26 cellular contexts compared by ENCODE assay signal in the genomic region with DNA sequence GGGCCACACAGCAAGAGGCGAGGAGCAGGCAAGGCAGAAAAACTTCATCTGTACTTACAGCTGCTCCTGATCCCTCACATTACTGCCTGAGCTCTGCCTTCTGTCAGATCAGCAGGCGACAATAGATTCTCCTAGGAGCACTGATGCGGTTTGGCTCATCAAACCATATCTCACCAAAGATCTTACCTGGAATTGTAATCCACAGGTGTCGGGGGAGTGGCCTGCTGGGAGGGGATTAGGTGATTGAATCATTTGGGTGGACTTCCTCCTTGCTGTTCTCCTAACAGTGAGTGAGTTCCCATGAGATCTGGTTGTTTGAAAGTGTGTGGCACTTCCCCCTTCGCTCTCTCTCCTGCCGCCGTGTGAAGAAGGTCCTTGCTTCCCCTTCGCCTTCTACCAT.
DNase-seq lines count a peak whose midpoint lies in the region; ATAC-seq and TF ChIP-seq lines count a peak whose summit lies in the region.
"Had no signal": no experiment of that assay in that cellular context is flagged by ENCODE, and none has a peak within 500 bp of the region (broad histone marks: within the 10 kb centered on the region; RNA-seq: fewer than 3 reads in every experiment).

No MANE protein-coding gene starts in this region.

- no peaks in the 10 kb centered on the region for H3K36me3 Mint-ChIP-seq in activated CD4-positive, alpha-beta T cell treated with anti-CD3 and anti-CD28 coated beads, Interleukin-2, amount 10 ng/mL, durations not matched to agents 24 days and 14 days (ENCODE audit: low read depth)
- H3K36me3 Mint-ChIP-seq: CD14-positive monocyte; CD4-positive, alpha-beta memory T cell; CD4-positive, CD25-positive, alpha-beta regulatory T cell; CD8-positive, alpha-beta memory T cell had no signal

- no CpG with 5 or more reads among the region's 8 CpGs for WGBS in mesendoderm (ENCODE audit: extremely low coverage, insufficient coverage, low lambda C conversion rate)
- WGBS in neuronal stem cell (ENCODE audit: extremely low coverage in 2 of 2, insufficient read length in 2 of 2, insufficient replicate concordance in 1 of 2), 2 donors, result no CpG with 5 or more reads among the region's 8 CpGs
- WGBS in psoas muscle, 3 donors, result 83 to 89% (median 86%) methylated on average over 8 of the region's 8 CpGs

- no peaks in the 10 kb centered on the region for H3K79me2 ChIP-seq in mesendoderm (ENCODE audit: control insufficient read depth, insufficient read depth, low read length)

- intact Hi-C loops in activated CD4-positive, alpha-beta T cell treated with anti-CD3 and anti-CD28 coated beads, Interleukin-2, amount 10 ng/mL, durations not matched to agents 24 days and 14 days (cut with micrococcal nuclease), result loop anchor here (10.0 kb wide), 1 partner anchor 1609 kb away; a partner anchor contains a TSS
- intact Hi-C loops in psoas muscle (cut with DNase I), result no loop called here

- TF ChIP-seq CTCF in NB4 (IDR thresholded peaks at IDR 0.05; ENCODE audit: low read depth, low read length) (no peak), psoas muscle (IDR thresholded peaks at IDR 0.05) (no peak)

- ATAC-seq in psoas muscle, result no peak
- ATAC-seq: GM12878 had no signal

- no peak overlapping the region for H3K14ac ChIP-seq in neuronal stem cell (ENCODE audit: low read length)

- no peaks in the 10 kb centered on the region for H3K27me3 ChIP-seq in mesendoderm (ENCODE audit: insufficient read depth, low read length, poor library complexity)
- no peaks in the 10 kb centered on the region for H3K27me3 ChIP-seq in neuronal stem cell (ENCODE audit: control insufficient read depth in 3 of 3, insufficient read depth in 3 of 3, low read depth in 1 of 3, low read length in 3 of 3)
- H3K27me3 ChIP-seq in psoas muscle (ENCODE audit: insufficient read depth in 3 of 3, low read length in 2 of 3), result no peaks in the 10 kb centered on the region
- H3K27me3 ChIP-seq: BE2C, BLaER1 had no signal

- H3K4me2 ChIP-seq in mesendoderm (ENCODE audit: low read length) (no peak overlapping the region), neuronal stem cell (ENCODE audit: insufficient read depth, low read length, poor library complexity, severe bottlenecking) (no peak overlapping the region)
- H3K4me2 ChIP-seq: BLaER1 had no signal

- H3K23ac ChIP-seq in mesendoderm (ENCODE audit: low read length) (no peak overlapping the region), neuronal stem cell (ENCODE audit: low read depth, low read length, poor library complexity) (no peak overlapping the region)

- H3K9ac ChIP-seq in mesendoderm (ENCODE audit: low read length), result no peak overlapping the region
- no peak overlapping the region for H3K9ac ChIP-seq in neuronal stem cell (ENCODE audit: low read depth, low read length, poor library complexity)
- H3K9ac ChIP-seq: BLaER1 had no signal

- no peak overlapping the region for H2BK12ac ChIP-seq in neuronal stem cell (ENCODE audit: low read length)

- no peak overlapping the region for H3K4me3 ChIP-seq in NB4 (ENCODE audit: low read depth, low read length)
- H3K4me3 ChIP-seq in mesendoderm (ENCODE audit: low read length), result no peak overlapping the region
- no peak overlapping the region for H3K4me3 ChIP-seq in neuronal stem cell (ENCODE audit: low read length in 2 of 2)
- no peak overlapping the region for H3K4me3 ChIP-seq in psoas muscle
- H3K4me3 ChIP-seq: BLaER1, GM12878 had no signal

- H3K9me3 Mint-ChIP-seq in activated CD4-positive, alpha-beta T cell treated with anti-CD3 and anti-CD28 coated beads, Interleukin-2, amount 10 ng/mL, durations not matched to agents 24 days and 14 days, result no peaks in the 10 kb centered on the region

- no peak overlapping the region for H4K5ac ChIP-seq in mesendoderm (ENCODE audit: low read length)

- H3K27me3 Mint-ChIP-seq in activated CD4-positive, alpha-beta T cell treated with anti-CD3 and anti-CD28 coated beads, Interleukin-2, amount 10 ng/mL, durations not matched to agents 24 days and 14 days, result no peaks in the 10 kb centered on the region
- H3K27me3 Mint-ChIP-seq: CD4-positive, alpha-beta memory T cell; CD4-positive, CD25-positive, alpha-beta regulatory T cell; CD8-positive, alpha-beta memory T cell had no signal

- H3K4me1 Mint-ChIP-seq in activated CD4-positive, alpha-beta T cell treated with anti-CD3 and anti-CD28 coated beads, Interleukin-2, amount 10 ng/mL, durations not matched to agents 24 days and 14 days, result no peaks in the 10 kb centered on the region
- H3K4me1 Mint-ChIP-seq: CD14-positive monocyte; CD8-positive, alpha-beta memory T cell had no signal

- H3K18ac ChIP-seq in mesendoderm (ENCODE audit: low read length) (no peak overlapping the region), neuronal stem cell (ENCODE audit: low read length) (no peak overlapping the region)

- H2BK120ac ChIP-seq in mesendoderm (ENCODE audit: low read depth, low read length), result no peak overlapping the region
- no peak overlapping the region for H2BK120ac ChIP-seq in neuronal stem cell (ENCODE audit: low read depth, low read length)

- no peak for DNase-seq in activated CD4-positive, alpha-beta T cell treated with anti-CD3 and anti-CD28 coated beads, Interleukin-2, amount 10 ng/mL, durations not matched to agents 24 days and 14 days
- DNase-seq in activated CD4-positive, alpha-beta T cell treated with anti-CD3 and anti-CD28 coated beads, Interleukin-2, amount 50 U/mL, for 4 hours, result no peak
- DNase-seq in NB4 (ENCODE audit: low read depth), result peak; percentile 13
- DNase-seq in mesendoderm, result peak; percentile 60
- no peak for DNase-seq in neuronal stem cell (ENCODE audit: low spot score)
- DNase-seq in SKM-1 (lab: John Stamatoyannopoulos, UW; ENCODE audit: unreplicated experiment), result no peak
- no peak for DNase-seq in activated naive CD4-positive, alpha-beta T cell treated with anti-CD3 and anti-CD28 coated beads, Interleukin-2, amount 50 U/mL, for 16 hours
- DNase-seq in psoas muscle, result no peak
- DNase-seq: 8988T; ACHN; BE2C; C1 segment of cervical spinal cord; CD4-positive, alpha-beta memory T cell; CD4-positive, CD25-positive, alpha-beta regulatory T cell; CD8-positive, alpha-beta memory T cell; COR-L47; DMS 273 treated with DMSO at 0.1 percent for 48 hours; DMS153; DMS53; DMS79; DND-41; EL; GDM1 had no signal

- no peaks in the 10 kb centered on the region for H3K4me1 ChIP-seq in mesendoderm (ENCODE audit: control insufficient read depth, low read depth, low read length)
- H3K4me1 ChIP-seq in neuronal stem cell (ENCODE audit: control insufficient read depth in 2 of 2, insufficient read depth in 1 of 2, low read depth in 1 of 2, low read length in 2 of 2), result no peaks in the 10 kb centered on the region
- H3K4me1 ChIP-seq in psoas muscle, result no peaks in the 10 kb centered on the region
- H3K4me1 ChIP-seq: BE2C, BLaER1 had no signal

- H3K9me3 ChIP-seq in neuronal stem cell (replicated peaks in 1 of 2; ENCODE audit: control insufficient read depth in 2 of 2, insufficient read depth in 1 of 2, low read depth in 1 of 2, low read length in 2 of 2), result no peaks in the 10 kb centered on the region
- H3K9me3 ChIP-seq in psoas muscle, result no peaks in the 10 kb centered on the region
- H3K9me3 ChIP-seq: BE2C, BLaER1 had no signal

- H3K79me1 ChIP-seq in mesendoderm (ENCODE audit: low read length) (no peaks in the 10 kb centered on the region), neuronal stem cell (ENCODE audit: low read depth, low read length) (no peaks in the 10 kb centered on the region)

- H3K4me3 Mint-ChIP-seq in activated CD4-positive, alpha-beta T cell treated with anti-CD3 and anti-CD28 coated beads, Interleukin-2, amount 10 ng/mL, durations not matched to agents 24 days and 14 days, result no peak overlapping the region
- H3K4me3 Mint-ChIP-seq: CD14-positive monocyte; CD4-positive, alpha-beta memory T cell; CD4-positive, CD25-positive, alpha-beta regulatory T cell; CD8-positive, alpha-beta memory T cell had no signal

- no peak overlapping the region for H2BK15ac ChIP-seq in mesendoderm (replicated peaks; ENCODE audit: low read depth)
- H2BK15ac ChIP-seq in neuronal stem cell (ENCODE audit: low read length), result no peak overlapping the region

- no peak overlapping the region for H3K4ac ChIP-seq in mesendoderm (ENCODE audit: low read depth, low read length)
- H3K4ac ChIP-seq in neuronal stem cell (ENCODE audit: low read length), result no peak overlapping the region

- H3K36me3 ChIP-seq in mesendoderm (ENCODE audit: control insufficient read depth, insufficient read depth, low read length) (no peaks in the 10 kb centered on the region), neuronal stem cell (replicated peaks in 1 of 2; ENCODE audit: control insufficient read depth in 2 of 2, insufficient read depth in 2 of 2, low read length in 2 of 2) (no peaks in the 10 kb centered on the region), psoas muscle (ENCODE audit: insufficient read depth in 1 of 2, low read depth in 1 of 2) (no peaks in the 10 kb centered on the region)
- H3K36me3 ChIP-seq: BE2C, BLaER1 had no signal

- H4K91ac ChIP-seq in neuronal stem cell (ENCODE audit: low read depth, low read length, poor library complexity), result no peak overlapping the region

- H2BK5ac ChIP-seq in mesendoderm (ENCODE audit: low read length) (no peak overlapping the region), neuronal stem cell (ENCODE audit: low read length) (no peak overlapping the region)

- H3K27ac Mint-ChIP-seq in activated CD4-positive, alpha-beta T cell treated with anti-CD3 and anti-CD28 coated beads, Interleukin-2, amount 10 ng/mL, durations not matched to agents 24 days and 14 days, result peak overlapping the region; percentile 12
- H3K27ac Mint-ChIP-seq: CD14-positive monocyte; CD4-positive, alpha-beta memory T cell; CD4-positive, CD25-positive, alpha-beta regulatory T cell; CD8-positive, alpha-beta memory T cell had no signal

- H4K8ac ChIP-seq in mesendoderm (ENCODE audit: low read depth, low read length), result no peak overlapping the region
- H4K8ac ChIP-seq in neuronal stem cell (ENCODE audit: low read depth, low read length), result peak overlapping the region; percentile 56

- no peak overlapping the region for H3K27ac ChIP-seq in mesendoderm (ENCODE audit: low read depth, low read length)
- H3K27ac ChIP-seq in neuronal stem cell (replicated peaks; ENCODE audit: low read length), result no peak overlapping the region
- no peak overlapping the region for H3K27ac ChIP-seq in psoas muscle
- H3K27ac ChIP-seq: BLaER1 had no signal

- no peak overlapping the region for H2AFZ ChIP-seq in neuronal stem cell (ENCODE audit: low read length)

- TF ChIP-seq POLR2A in NB4 (IDR thresholded peaks at IDR 0.05; ENCODE audit: extremely low read depth, insufficient read length), result no peak

- H3K56ac ChIP-seq in mesendoderm (ENCODE audit: low read length), result no peak overlapping the region

- no peak overlapping the region for H2AK5ac ChIP-seq in mesendoderm (ENCODE audit: low read length)
- H2AK5ac ChIP-seq in neuronal stem cell (ENCODE audit: low read depth, low read length), result no peak overlapping the region

Comparison
In these comparisons a context has a peak if more than half of its experiments do, and no peak if none do; other contexts are left out.
1. DNase-seq: peak in NB4 (single experiment) and mesendoderm (single experiment); none in activated CD4-positive, alpha-beta T cell treated with anti-CD3 and anti-CD28 coated beads, Interleukin-2, amount 10 ng/mL, durations not matched to agents 24 days and 14 days (single experiment), activated CD4-positive, alpha-beta T cell treated with anti-CD3 and anti-CD28 coated beads, Interleukin-2, amount 50 U/mL, for 4 hours (0 of 2), neuronal stem cell (single experiment), SKM-1 (single experiment), activated naive CD4-positive, alpha-beta T cell treated with anti-CD3 and anti-CD28 coated beads, Interleukin-2, amount 50 U/mL, for 16 hours (single experiment) and psoas muscle (0 of 2).